In the genomic region with DNA sequence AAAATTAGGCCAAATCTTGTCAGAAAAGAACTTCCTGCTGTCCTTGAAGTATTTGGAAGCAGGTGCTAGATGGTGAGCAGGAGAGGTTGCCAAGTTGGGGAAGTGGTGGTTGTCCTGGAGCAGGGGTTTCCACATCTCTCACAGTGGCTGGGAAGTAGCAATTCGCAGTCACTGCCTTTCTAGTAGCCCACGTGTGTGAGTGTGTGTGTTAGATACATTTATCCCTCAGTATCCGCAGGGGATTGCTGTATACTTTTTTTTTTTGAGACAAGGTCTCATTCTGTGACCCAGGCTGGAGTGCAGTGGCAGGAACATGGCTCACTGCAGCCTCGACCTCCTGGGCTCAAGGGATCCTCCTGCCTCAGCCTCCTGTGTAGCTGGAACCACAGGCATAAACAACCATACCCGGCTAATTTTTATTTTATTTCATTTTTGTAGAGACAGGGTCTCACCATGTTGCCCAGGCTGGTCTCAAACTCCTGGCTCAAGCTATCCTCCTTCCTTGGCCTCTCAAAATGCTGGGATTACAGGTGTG, we compare ENCODE assay signal across 1 cellular context.
A peak's percentile ranks its signal among the peaks of the same experiment; 100 is the strongest.
TF ChIP-seq lines count a peak whose summit lies in the region.

No MANE protein-coding gene starts in this region.

TF ChIP-seq in HepG2, 621 proteins besides CTCF, POLR2A, EP300 and RAD21:
- TF ChIP-seq MAFK (conservative IDR thresholded peaks at IDR 0.05 in 1 of 2, IDR thresholded peaks at IDR 0.05 in 1 of 2; ENCODE audit: low read length in 2 of 2) (peak in 1 of 2 experiments; percentile 59; a peak in 3 of 4 replicates), TP53 (CRISPR knock-in tag; conservative IDR thresholded peaks at IDR 0.05) (no peak), ZMYM2 (CRISPR knock-in tag; IDR thresholded peaks at IDR 0.05) (0 out of 2 replicates have a peak, but pooled peaks have one; percentile 21)
- TF ChIP-seq, protein P1, sequence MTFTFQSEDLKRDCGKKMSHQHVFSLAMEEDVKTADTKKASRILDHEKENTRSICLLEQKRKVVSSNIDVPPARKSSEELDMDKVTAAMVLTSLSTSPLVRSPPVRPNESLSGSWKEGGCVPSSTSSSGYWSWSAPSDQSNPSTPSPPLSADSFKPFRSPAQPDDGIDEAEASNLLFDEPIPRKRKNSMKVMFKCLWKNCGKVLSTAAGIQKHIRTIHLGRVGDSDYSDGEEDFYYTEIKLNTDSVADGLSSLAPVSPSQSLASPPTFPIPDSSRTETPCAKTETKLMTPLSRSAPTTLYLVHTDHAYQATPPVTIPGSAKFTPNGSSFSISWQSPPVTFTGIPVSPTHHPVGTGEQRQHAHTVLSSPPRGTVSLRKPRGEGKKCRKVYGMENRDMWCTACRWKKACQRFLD (CRISPR knock-in tag; IDR thresholded peaks at IDR 0.05; ENCODE audit: borderline replicate concordance): 0 out of 2 replicates have a peak, but pooled peaks have one; percentile 2
- TF ChIP-seq, protein P2, sequence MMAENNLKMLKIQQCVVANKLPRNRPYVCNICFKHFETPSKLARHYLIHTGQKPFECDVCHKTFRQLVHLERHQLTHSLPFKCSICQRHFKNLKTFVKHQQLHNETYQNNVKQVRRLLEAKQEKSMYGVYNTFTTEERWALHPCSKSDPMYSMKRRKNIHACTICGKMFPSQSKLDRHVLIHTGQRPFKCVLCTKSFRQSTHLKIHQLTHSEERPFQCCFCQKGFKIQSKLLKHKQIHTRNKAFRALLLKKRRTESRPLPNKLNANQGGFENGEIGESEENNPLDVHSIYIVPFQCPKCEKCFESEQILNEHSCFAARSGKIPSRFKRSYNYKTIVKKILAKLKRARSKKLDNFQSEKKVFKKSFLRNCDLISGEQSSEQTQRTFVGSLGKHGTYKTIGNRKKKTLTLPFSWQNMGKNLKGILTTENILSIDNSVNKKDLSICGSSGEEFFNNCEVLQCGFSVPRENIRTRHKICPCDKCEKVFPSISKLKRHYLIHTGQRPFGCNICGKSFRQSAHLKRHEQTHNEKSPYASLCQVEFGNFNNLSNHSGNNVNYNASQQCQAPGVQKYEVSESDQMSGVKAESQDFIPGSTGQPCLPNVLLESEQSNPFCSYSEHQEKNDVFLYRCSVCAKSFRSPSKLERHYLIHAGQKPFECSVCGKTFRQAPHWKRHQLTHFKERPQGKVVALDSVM (CRISPR knock-in tag; IDR thresholded peaks at IDR 0.05): peak; percentile 95
- TF ChIP-seq, protein P3, sequence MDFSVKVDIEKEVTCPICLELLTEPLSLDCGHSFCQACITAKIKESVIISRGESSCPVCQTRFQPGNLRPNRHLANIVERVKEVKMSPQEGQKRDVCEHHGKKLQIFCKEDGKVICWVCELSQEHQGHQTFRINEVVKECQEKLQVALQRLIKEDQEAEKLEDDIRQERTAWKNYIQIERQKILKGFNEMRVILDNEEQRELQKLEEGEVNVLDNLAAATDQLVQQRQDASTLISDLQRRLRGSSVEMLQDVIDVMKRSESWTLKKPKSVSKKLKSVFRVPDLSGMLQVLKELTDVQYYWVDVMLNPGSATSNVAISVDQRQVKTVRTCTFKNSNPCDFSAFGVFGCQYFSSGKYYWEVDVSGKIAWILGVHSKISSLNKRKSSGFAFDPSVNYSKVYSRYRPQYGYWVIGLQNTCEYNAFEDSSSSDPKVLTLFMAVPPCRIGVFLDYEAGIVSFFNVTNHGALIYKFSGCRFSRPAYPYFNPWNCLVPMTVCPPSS (IDR thresholded peaks at IDR 0.05): no peak
- TF ChIP-seq, protein P4, sequence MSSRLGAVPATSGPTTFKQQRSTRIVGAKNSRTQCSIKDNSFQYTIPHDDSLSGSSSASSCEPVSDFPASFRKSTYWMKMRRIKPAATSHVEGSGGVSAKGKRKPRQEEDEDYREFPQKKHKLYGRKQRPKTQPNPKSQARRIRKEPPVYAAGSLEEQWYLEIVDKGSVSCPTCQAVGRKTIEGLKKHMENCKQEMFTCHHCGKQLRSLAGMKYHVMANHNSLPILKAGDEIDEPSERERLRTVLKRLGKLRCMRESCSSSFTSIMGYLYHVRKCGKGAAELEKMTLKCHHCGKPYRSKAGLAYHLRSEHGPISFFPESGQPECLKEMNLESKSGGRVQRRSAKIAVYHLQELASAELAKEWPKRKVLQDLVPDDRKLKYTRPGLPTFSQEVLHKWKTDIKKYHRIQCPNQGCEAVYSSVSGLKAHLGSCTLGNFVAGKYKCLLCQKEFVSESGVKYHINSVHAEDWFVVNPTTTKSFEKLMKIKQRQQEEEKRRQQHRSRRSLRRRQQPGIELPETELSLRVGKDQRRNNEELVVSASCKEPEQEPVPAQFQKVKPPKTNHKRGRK (CRISPR knock-in tag; IDR thresholded peaks at IDR 0.05): no peak
- TF ChIP-seq, protein P5, sequence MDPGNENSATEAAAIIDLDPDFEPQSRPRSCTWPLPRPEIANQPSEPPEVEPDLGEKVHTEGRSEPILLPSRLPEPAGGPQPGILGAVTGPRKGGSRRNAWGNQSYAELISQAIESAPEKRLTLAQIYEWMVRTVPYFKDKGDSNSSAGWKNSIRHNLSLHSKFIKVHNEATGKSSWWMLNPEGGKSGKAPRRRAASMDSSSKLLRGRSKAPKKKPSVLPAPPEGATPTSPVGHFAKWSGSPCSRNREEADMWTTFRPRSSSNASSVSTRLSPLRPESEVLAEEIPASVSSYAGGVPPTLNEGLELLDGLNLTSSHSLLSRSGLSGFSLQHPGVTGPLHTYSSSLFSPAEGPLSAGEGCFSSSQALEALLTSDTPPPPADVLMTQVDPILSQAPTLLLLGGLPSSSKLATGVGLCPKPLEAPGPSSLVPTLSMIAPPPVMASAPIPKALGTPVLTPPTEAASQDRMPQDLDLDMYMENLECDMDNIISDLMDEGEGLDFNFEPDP (CRISPR knock-in tag; conservative IDR thresholded peaks at IDR 0.05): no peak
